ENCODE assay signal across 8 cellular contexts in the genomic region with DNA sequence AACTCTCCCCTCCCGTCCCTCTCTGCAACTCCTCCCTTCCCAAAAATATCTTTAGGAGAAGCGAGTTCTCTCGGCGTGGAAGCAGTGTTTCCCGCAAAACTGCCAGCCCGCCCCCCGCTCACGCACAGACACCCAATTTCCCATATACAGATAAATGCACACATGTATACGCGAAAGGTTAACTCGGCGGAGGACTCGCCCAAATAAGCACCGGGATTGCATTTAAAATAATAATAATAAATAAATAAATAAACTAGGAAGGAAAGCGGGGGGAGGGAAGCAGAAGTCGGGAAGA.
A peak's percentile ranks its signal among the peaks of the same experiment; 100 is the strongest.
DNase-seq lines count a peak whose midpoint lies in the region; ATAC-seq and TF ChIP-seq lines count a peak whose summit lies in the region.

No MANE protein-coding gene starts in this region.

- H3K27me3 ChIP-seq in foreskin keratinocyte (no peaks in the 10 kb centered on the region), sigmoid colon (no peaks in the 10 kb centered on the region)

- TF ChIP-seq POLR2A in sigmoid colon (IDR thresholded peaks at IDR 0.05) = no peak

- intact Hi-C loops in sigmoid colon (cut with DNase I) = no loop called here

- H3K9me3 ChIP-seq in sigmoid colon = no peaks in the 10 kb centered on the region

- WGBS in sigmoid colon, 2 donors = 0 to 1% methylated on average over 16 of the region's 16 CpGs

- ATAC-seq in GM18498 (IDR thresholded peaks at IDR 0.05; ENCODE audit: unreplicated experiment) (peak; percentile 5), foreskin keratinocyte (peak; percentile 2), HG03571 (IDR thresholded peaks at IDR 0.05; ENCODE audit: unreplicated experiment) (no peak)

- H3K36me3 ChIP-seq in sigmoid colon = peaks cover 0 to 12% (median 0%) of the 10 kb centered on the region in 4 donors

- no peak for TF ChIP-seq EP300 in sigmoid colon (IDR thresholded peaks at IDR 0.05)

- peak overlapping the region; percentile 64 for H3K4me3 ChIP-seq in WI38 (ENCODE audit: low read depth, low read length)
- H3K4me3 ChIP-seq in sigmoid colon = peak overlapping the region; percentile 24 to 67 (median 58)

- no peak for TF ChIP-seq CTCF in WI38 (IDR thresholded peaks at IDR 0.05; ENCODE audit: low read depth, low read length)
- no peak for TF ChIP-seq CTCF in foreskin keratinocyte (conservative IDR thresholded peaks at IDR 0.05)
- TF ChIP-seq CTCF in sigmoid colon (IDR thresholded peaks at IDR 0.05) = no peak

- H3K4me1 ChIP-seq in foreskin keratinocyte (peaks cover 4% of the 10 kb centered on the region), sigmoid colon (peaks cover 0 to 25% (median 10%) of the 10 kb centered on the region in 4 donors)

- H3K27ac ChIP-seq in foreskin keratinocyte = no peak overlapping the region
- peak overlapping the region; percentile 41 to 72 (median 70) for H3K27ac ChIP-seq in sigmoid colon

- DNase-seq in foreskin keratinocyte = no peak
- no peak for DNase-seq in sigmoid colon
- no peak for DNase-seq in MV-4-11 (lab: John Stamatoyannopoulos, UW)
- no peak for DNase-seq in inferior parietal cortex (ENCODE audit: extremely low spot score)
- no peak for DNase-seq in OCI-M2 (lab: John Stamatoyannopoulos, UW; ENCODE audit: unreplicated experiment)
